8 cellular contexts compared by ENCODE assay signal in the genomic region with DNA sequence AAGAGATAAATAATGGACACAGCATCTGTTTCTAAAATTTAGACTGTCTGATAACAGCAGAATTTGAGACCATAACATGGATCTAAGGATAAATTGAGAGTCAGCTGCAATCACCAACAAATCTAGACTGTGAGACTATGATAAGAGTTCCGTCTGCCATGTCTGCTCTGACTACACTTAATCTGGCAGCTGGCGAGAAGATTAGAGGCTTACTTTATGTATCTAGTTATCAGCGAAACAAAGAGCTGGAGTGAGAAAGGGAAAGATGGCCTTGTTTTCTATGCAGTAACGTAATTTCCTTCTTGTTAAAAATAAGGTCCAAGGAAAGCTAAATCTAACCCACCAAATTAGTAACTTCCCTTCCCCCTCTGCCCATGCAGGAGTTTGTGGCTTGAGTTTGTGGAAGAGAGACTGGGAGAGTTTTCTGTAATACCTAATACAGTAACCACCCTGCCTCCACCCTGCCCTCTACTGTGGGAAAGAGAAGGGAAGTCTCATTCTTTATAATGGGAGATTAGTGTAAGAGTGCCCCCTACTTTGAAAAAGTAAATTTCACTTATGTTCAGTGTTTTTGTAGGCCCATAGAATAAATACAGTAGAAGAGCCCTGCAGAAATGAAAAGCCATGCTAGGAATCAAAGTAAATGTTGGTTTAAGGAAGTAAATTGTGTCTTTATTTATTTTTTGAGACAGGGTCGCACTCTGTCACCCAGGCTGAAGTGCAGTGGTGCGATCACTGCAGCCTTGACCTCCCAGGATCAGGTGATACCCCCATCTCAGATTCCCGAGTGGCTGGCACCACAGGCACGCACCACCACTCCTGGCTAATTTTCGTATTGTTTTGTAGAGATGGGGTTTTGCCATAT. TPM values are rescaled to one million over a fixed set of nuclear protein-coding genes. Genes with fewer than 3 reads are reported as not detected.
A peak's percentile ranks its signal among the peaks of the same experiment; 100 is the strongest.
DNase-seq lines count a peak whose midpoint lies in the region; ATAC-seq and TF ChIP-seq lines count a peak whose summit lies in the region.

No MANE protein-coding gene starts in this region.

- H3K27me3 ChIP-seq in H9 (ENCODE audit: insufficient read depth, low read length) = no peaks in the 10 kb centered on the region
- no peaks in the 10 kb centered on the region for H3K27me3 ChIP-seq in OCI-LY3 (ENCODE audit: low read depth, low read length)
- no peaks in the 10 kb centered on the region; the same call in 1 of the 2 replicates for H3K27me3 ChIP-seq in iPS DF 6.9 (ENCODE audit: control insufficient read depth, insufficient read depth, low read length)

- peak; percentile 78 for TF ChIP-seq CTCF in H9 (conservative IDR thresholded peaks at IDR 0.05)
- TF ChIP-seq CTCF in OCI-LY3 (IDR thresholded peaks at IDR 0.05; ENCODE audit: low read depth, low read length) = peak; percentile 95

- H2BK120ac ChIP-seq in H9 (ENCODE audit: low read depth, low read length, poor library complexity, severe bottlenecking) = no peak overlapping the region

- no peak overlapping the region for H3K4me3 Mint-ChIP-seq in H9
- no peak overlapping the region for H3K4me3 Mint-ChIP-seq in stimulated activated effector memory CD8-positive, alpha-beta T cell treated with anti-CD3 and anti-CD28 coated beads, Interleukin-12 subunit alpha, Interleukin-12 subunit beta, amount 100 ng/mL, for 72 hours
- no peak overlapping the region for H3K4me3 Mint-ChIP-seq in activated T-helper 2 cell treated with anti-CD3 and anti-CD28 coated beads, Interferon-gamma antibody, Interleukin-2, Interleukin-4, amounts not matched to agents 10 μg/mL and 5 μg/mL and 100 μg/mL, durations not matched to agents 14 hours and 24 hours and 36 hours (ENCODE audit: low read depth)

- H3K79me2 ChIP-seq in H9 (ENCODE audit: insufficient read depth, low read length) = peaks cover 5% of the 10 kb centered on the region; the same call in 1 of the 2 replicates
- H3K79me2 ChIP-seq in OCI-LY3 (ENCODE audit: low read length) = peaks cover 93% of the 10 kb centered on the region

- no peak overlapping the region for H2AK5ac ChIP-seq in H9 (ENCODE audit: insufficient read length, low read length)

- H3K23ac ChIP-seq in H9 (ENCODE audit: insufficient read length, low read depth, low read length) = no peak overlapping the region

- WGBS in H9 (ENCODE audit: extremely low coverage, insufficient read length, low lambda C conversion rate) = no CpG with 5 or more reads among the region's 9 CpGs
- WGBS in iPS DF 6.9 (ENCODE audit: insufficient coverage, insufficient read length) = no CpG with 5 or more reads among the region's 9 CpGs

- no peaks in the 10 kb centered on the region for H3K36me3 ChIP-seq in OCI-LY3 (replicated peaks; ENCODE audit: low read depth, low read length)
- no peaks in the 10 kb centered on the region for H3K36me3 ChIP-seq in iPS DF 6.9 (ENCODE audit: control insufficient read depth, insufficient read depth, low read length)

- no peak overlapping the region for H3K9ac ChIP-seq in H9 (ENCODE audit: extremely low read depth, insufficient read length, low read length)
- peak overlapping the region; percentile 32; the same call in 1 of the 2 replicates for H3K9ac ChIP-seq in OCI-LY3 (ENCODE audit: low read length)

- H3T11ph ChIP-seq in H9 (ENCODE audit: low read length) = no peak overlapping the region

- peak overlapping the region; percentile 57 for H3K4me3 ChIP-seq in OCI-LY3 (ENCODE audit: low read length)
- no peak overlapping the region for H3K4me3 ChIP-seq in iPS DF 6.9 (ENCODE audit: low read length)

- H3K79me1 ChIP-seq in H9 (ENCODE audit: insufficient read depth, low read depth, low read length, poor library complexity, severe bottlenecking) = peaks cover 7% of the 10 kb centered on the region

- H3K23me2 ChIP-seq in H9 (ENCODE audit: insufficient read length, low read depth, low read length, poor library complexity, severe bottlenecking) = no peaks in the 10 kb centered on the region

- no peak overlapping the region for H2AFZ ChIP-seq in H9 (ENCODE audit: low read length)
- H2AFZ ChIP-seq in OCI-LY3 (ENCODE audit: low read depth, low read length) = no peak overlapping the region

- no peak overlapping the region for H3K56ac ChIP-seq in H9 (ENCODE audit: insufficient read length, low read depth, low read length)

- H4K8ac ChIP-seq in H9 (replicated peaks; ENCODE audit: insufficient read length, low read depth, low read length) = no peak overlapping the region

- peaks cover 0 to 2% of the 10 kb centered on the region in 2 experiments; a peak in 1 of 5 replicates for H3K9me3 Mint-ChIP-seq in H9
- no peaks in the 10 kb centered on the region for H3K9me3 Mint-ChIP-seq in stimulated activated effector memory CD8-positive, alpha-beta T cell treated with anti-CD3 and anti-CD28 coated beads, Interleukin-12 subunit alpha, Interleukin-12 subunit beta, amount 100 ng/mL, for 72 hours
- H3K9me3 Mint-ChIP-seq in activated T-helper 2 cell treated with anti-CD3 and anti-CD28 coated beads, Interferon-gamma antibody, Interleukin-2, Interleukin-4, amounts not matched to agents 10 μg/mL and 5 μg/mL and 100 μg/mL, durations not matched to agents 14 hours and 24 hours and 36 hours = no peaks in the 10 kb centered on the region

- H3K18ac ChIP-seq in H9 (ENCODE audit: insufficient read length, low read depth, low read length) = no peak overlapping the region

- no peaks in the 10 kb centered on the region for H3K9me3 ChIP-seq in H9 (ENCODE audit: control insufficient read depth, low read depth, low read length)
- H3K9me3 ChIP-seq in OCI-LY3 (ENCODE audit: insufficient read depth, low read length) = no peaks in the 10 kb centered on the region
- H3K9me3 ChIP-seq in iPS DF 6.9 (ENCODE audit: control insufficient read depth, insufficient read depth, low read length) = no peaks in the 10 kb centered on the region

- intact Hi-C loops in activated T-helper 2 cell treated with anti-CD3 and anti-CD28 coated beads, Interferon-gamma antibody, Interleukin-2, Interleukin-4, amounts not matched to agents 10 μg/mL and 5 μg/mL and 100 μg/mL, durations not matched to agents 14 hours and 24 hours and 36 hours (cut with micrococcal nuclease) = loop anchor here (1.0 to 10.0 kb wide), 2 partner anchors 62 to 100 kb away; no protein-coding TSS in a partner anchor

- 0 out of 2 replicates have a peak, but pooled peaks cover 5% of the 10 kb centered on the region for H3K4me1 ChIP-seq in H9 (ENCODE audit: insufficient read depth, low read length)
- peaks cover 39% of the 10 kb centered on the region for H3K4me1 ChIP-seq in OCI-LY3 (ENCODE audit: low read length)
- H3K4me1 ChIP-seq in iPS DF 6.9 (ENCODE audit: control insufficient read depth, insufficient read depth, low read length) = peaks cover 1% of the 10 kb centered on the region; the same call in 1 of the 2 replicates

- H2BK5ac ChIP-seq in H9 (ENCODE audit: insufficient read length, low read length) = no peak overlapping the region

- no peak overlapping the region for H2BK15ac ChIP-seq in H9 (ENCODE audit: low read depth, low read length)

- DNase-seq in NCI-H2171 treated with DMSO at 0.1 percent for 48 hours (lab: John Stamatoyannopoulos, UW) (peak; percentile 54), NCI-H2171 (lab: John Stamatoyannopoulos, UW) (no peak), H9 (peak; percentile 53), astrocyte of the hippocampus (ENCODE audit: low read depth, low spot score) (peak; percentile 55), iPS DF 6.9 (ENCODE audit: low read depth, low spot score) (peak; percentile 11)
- DNase-seq in stimulated activated effector memory CD8-positive, alpha-beta T cell treated with anti-CD3 and anti-CD28 coated beads, Interleukin-12 subunit alpha, Interleukin-12 subunit beta, amount 100 ng/mL, for 72 hours (ENCODE audit: low spot score in 2 of 2) = no peak
- DNase-seq in activated T-helper 2 cell treated with anti-CD3 and anti-CD28 coated beads, Interferon-gamma antibody, Interleukin-2, Interleukin-4, amounts not matched to agents 10 μg/mL and 5 μg/mL and 100 μg/mL, durations not matched to agents 14 hours and 24 hours and 36 hours (ENCODE audit: low spot score) = no peak

- H3K14ac ChIP-seq in H9 (ENCODE audit: insufficient read depth, low read length) = no peak overlapping the region

- no peaks in the 10 kb centered on the region for H3K27me3 Mint-ChIP-seq in H9 (ENCODE audit: low read depth)
- no peaks in the 10 kb centered on the region for H3K27me3 Mint-ChIP-seq in activated T-helper 2 cell treated with anti-CD3 and anti-CD28 coated beads, Interferon-gamma antibody, Interleukin-2, Interleukin-4, amounts not matched to agents 10 μg/mL and 5 μg/mL and 100 μg/mL, durations not matched to agents 14 hours and 24 hours and 36 hours (ENCODE audit: low read depth)

- ATAC-seq in stimulated activated effector memory CD8-positive, alpha-beta T cell treated with anti-CD3 and anti-CD28 coated beads, Interleukin-12 subunit alpha, Interleukin-12 subunit beta, amount 100 ng/mL, for 72 hours = peak; percentile 45

- H3K4me1 Mint-ChIP-seq in H9 = peaks cover 18 to 19% of the 10 kb centered on the region in 2 experiments
- peaks cover 67% of the 10 kb centered on the region for H3K4me1 Mint-ChIP-seq in stimulated activated effector memory CD8-positive, alpha-beta T cell treated with anti-CD3 and anti-CD28 coated beads, Interleukin-12 subunit alpha, Interleukin-12 subunit beta, amount 100 ng/mL, for 72 hours
- peaks cover 38% of the 10 kb centered on the region for H3K4me1 Mint-ChIP-seq in activated T-helper 2 cell treated with anti-CD3 and anti-CD28 coated beads, Interferon-gamma antibody, Interleukin-2, Interleukin-4, amounts not matched to agents 10 μg/mL and 5 μg/mL and 100 μg/mL, durations not matched to agents 14 hours and 24 hours and 36 hours (ENCODE audit: low read depth)

- H4K91ac ChIP-seq in H9 (ENCODE audit: insufficient read length, low read depth, low read length) = no peak overlapping the region

- peak overlapping the region; percentile 16 for H3K4me2 ChIP-seq in H9 (ENCODE audit: insufficient read depth, insufficient read length, low read length)
- H3K4me2 ChIP-seq in OCI-LY3 (ENCODE audit: low read length) = peak overlapping the region; percentile 66

- no peak overlapping the region for H3K27ac ChIP-seq in H9 (ENCODE audit: insufficient read length, low read depth, low read length)
- peak overlapping the region; percentile 29 for H3K27ac ChIP-seq in OCI-LY3 (ENCODE audit: low read length)
- H3K27ac ChIP-seq in iPS DF 6.9 (ENCODE audit: low read length) = no peak overlapping the region

- H3K36me3 Mint-ChIP-seq in H9 (ENCODE audit: insufficient read depth in 1 of 3, low read depth in 3 of 3) = peaks cover 0 to 9% (median 9%) of the 10 kb centered on the region in 3 experiments; a peak in 3 of 7 replicates
- no peaks in the 10 kb centered on the region for H3K36me3 Mint-ChIP-seq in stimulated activated effector memory CD8-positive, alpha-beta T cell treated with anti-CD3 and anti-CD28 coated beads, Interleukin-12 subunit alpha, Interleukin-12 subunit beta, amount 100 ng/mL, for 72 hours
- H3K36me3 Mint-ChIP-seq in activated T-helper 2 cell treated with anti-CD3 and anti-CD28 coated beads, Interferon-gamma antibody, Interleukin-2, Interleukin-4, amounts not matched to agents 10 μg/mL and 5 μg/mL and 100 μg/mL, durations not matched to agents 14 hours and 24 hours and 36 hours (ENCODE audit: low read depth) = peaks cover 1% of the 10 kb centered on the region

- H4K20me1 ChIP-seq in H9 (ENCODE audit: control insufficient read depth, insufficient read depth, insufficient read length) (no peaks in the 10 kb centered on the region), OCI-LY3 (ENCODE audit: insufficient read depth, low read length) (peaks cover 84% of the 10 kb centered on the region)

- H3K4ac ChIP-seq in H9 (ENCODE audit: low read depth, low read length) = no peak overlapping the region

- peak overlapping the region; percentile 24 to 71 (median 35); a peak in 4 of 7 replicates for H3K27ac Mint-ChIP-seq in H9
- peak overlapping the region; percentile 23 for H3K27ac Mint-ChIP-seq in stimulated activated effector memory CD8-positive, alpha-beta T cell treated with anti-CD3 and anti-CD28 coated beads, Interleukin-12 subunit alpha, Interleukin-12 subunit beta, amount 100 ng/mL, for 72 hours
- H3K27ac Mint-ChIP-seq in activated T-helper 2 cell treated with anti-CD3 and anti-CD28 coated beads, Interferon-gamma antibody, Interleukin-2, Interleukin-4, amounts not matched to agents 10 μg/mL and 5 μg/mL and 100 μg/mL, durations not matched to agents 14 hours and 24 hours and 36 hours = no peak overlapping the region

- no peak overlapping the region for H2BK12ac ChIP-seq in H9 (ENCODE audit: insufficient read length, low read depth, low read length)

- no peak overlapping the region for H2BK20ac ChIP-seq in H9 (ENCODE audit: low read depth, low read length, poor library complexity, severe bottlenecking)

- H4K5ac ChIP-seq in H9 (ENCODE audit: insufficient read length, low read depth, low read length) = no peak overlapping the region

RNA-seq across cellular contexts. Expression of a gene that starts 27.5 kb away (rescaled TPM):
- total RNA-seq in H9 (2021) = 62.8 and 68.6 TPM in 2 replicates
- total RNA-seq in activated T-helper 2 cell treated with anti-CD3 and anti-CD28 coated beads, Interferon-gamma antibody, Interleukin-2, Interleukin-4, amounts not matched to agents 10 μg/mL and 5 μg/mL and 100 μg/mL, durations not matched to agents 14 hours and 24 hours and 36 hours = 43.0 and 45.2 TPM in 2 replicates

Comparison
In these comparisons a context has a peak if more than half of its experiments do, and no peak if none do; other contexts are left out.
1. DNase-seq: peak in NCI-H2171 treated with DMSO at 0.1 percent for 48 hours (single experiment), H9 (single experiment), astrocyte of the hippocampus (single experiment) and iPS DF 6.9 (single experiment); none in NCI-H2171 (single experiment), stimulated activated effector memory CD8-positive, alpha-beta T cell treated with anti-CD3 and anti-CD28 coated beads, Interleukin-12 subunit alpha, Interleukin-12 subunit beta, amount 100 ng/mL, for 72 hours (0 of 2) and activated T-helper 2 cell treated with anti-CD3 and anti-CD28 coated beads, Interferon-gamma antibody, Interleukin-2, Interleukin-4, amounts not matched to agents 10 μg/mL and 5 μg/mL and 100 μg/mL, durations not matched to agents 14 hours and 24 hours and 36 hours (single experiment).